1 cellular context compared by ENCODE assay signal in the genomic region with DNA sequence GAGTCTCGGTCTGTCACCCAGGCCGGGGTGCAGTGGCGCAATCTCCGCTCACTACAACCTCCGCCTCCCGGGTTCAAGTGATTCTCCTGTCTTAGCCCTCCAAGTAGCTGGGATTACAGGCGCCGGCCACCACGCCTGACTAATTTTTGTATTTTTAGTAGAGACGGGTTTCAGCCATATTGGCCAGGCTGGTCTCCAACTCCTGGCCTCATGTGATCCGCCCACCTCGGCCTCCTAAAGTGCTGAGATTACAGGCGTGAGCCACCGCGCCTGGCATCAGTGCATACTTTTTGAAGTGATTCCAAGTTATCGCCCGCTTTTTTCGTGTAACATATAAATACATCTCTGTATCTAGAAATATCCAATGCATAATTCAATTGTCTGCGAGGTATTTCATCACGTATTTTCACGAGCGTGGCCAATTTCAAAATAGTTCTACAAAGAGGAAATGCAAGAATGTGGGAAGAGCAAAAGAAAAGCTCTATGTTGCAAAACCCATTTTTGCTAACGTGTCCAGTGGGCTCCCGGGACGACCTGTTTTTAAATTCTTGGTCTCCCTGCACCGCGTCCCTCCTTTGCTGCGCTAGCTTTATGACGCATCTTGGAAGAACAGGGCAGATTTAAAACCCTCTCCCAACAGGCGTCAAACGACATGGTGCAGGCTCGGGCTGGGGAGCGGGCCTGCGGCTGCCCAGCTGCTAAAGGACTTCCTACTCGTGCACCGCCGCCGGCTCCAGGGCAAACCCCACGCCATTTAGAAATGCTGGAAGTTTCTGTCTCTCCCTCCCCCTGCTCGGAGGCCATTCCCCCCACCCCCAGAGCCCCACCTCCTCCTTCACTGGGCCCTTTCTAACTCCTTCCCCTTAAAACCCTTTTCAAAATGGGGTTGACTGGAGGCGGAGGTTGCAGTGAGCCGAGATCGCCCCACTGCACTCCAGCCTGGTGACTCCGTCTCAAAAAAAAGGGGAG.
TF ChIP-seq lines count a peak whose summit lies in the region.

No MANE protein-coding gene starts in this region.

TF ChIP-seq in K562, 482 proteins besides CTCF, POLR2A, EP300 and RAD21 (continued from another document):
- TF ChIP-seq, protein P1, sequence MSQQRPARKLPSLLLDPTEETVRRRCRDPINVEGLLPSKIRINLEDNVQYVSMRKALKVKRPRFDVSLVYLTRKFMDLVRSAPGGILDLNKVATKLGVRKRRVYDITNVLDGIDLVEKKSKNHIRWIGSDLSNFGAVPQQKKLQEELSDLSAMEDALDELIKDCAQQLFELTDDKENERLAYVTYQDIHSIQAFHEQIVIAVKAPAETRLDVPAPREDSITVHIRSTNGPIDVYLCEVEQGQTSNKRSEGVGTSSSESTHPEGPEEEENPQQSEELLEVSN (IDR thresholded peaks at IDR 0.05; ENCODE audit: borderline replicate concordance in 1 of 2, extremely low read depth in 1 of 2, insufficient read depth in 1 of 2, insufficient read length in 1 of 2, low read depth in 1 of 2, low read length in 1 of 2, poor library complexity in 1 of 2, severe bottlenecking in 1 of 2): peak in 1 of 2 experiments; percentile 16
- TF ChIP-seq JUND (IDR thresholded peaks at IDR 0.05; ENCODE audit: borderline replicate concordance, low read depth, low read length) (no peak), JUND (tag; IDR thresholded peaks at IDR 0.05; ENCODE audit: borderline replicate concordance, low read depth, low read length) (no peak), CHD4 (IDR thresholded peaks at IDR 0.05; ENCODE audit: insufficient read depth, insufficient replicate concordance, low read depth, low read length, poor library complexity, severe bottlenecking) (no peak), L3MBTL2 (IDR thresholded peaks at IDR 0.05) (peak; percentile 49; the same call in 1 of the 2 replicates), ZBTB7A (IDR thresholded peaks at IDR 0.05; ENCODE audit: borderline replicate concordance, control insufficient read depth, low read depth, low read length) (no peak), NUFIP1 (IDR thresholded peaks at IDR 0.05; ENCODE audit: partially characterized antibody) (no peak), SETDB1 (IDR thresholded peaks at IDR 0.05; ENCODE audit: low read length) (no peak), ZEB2 (IDR thresholded peaks at IDR 0.05) (no peak), ZBED1 (IDR thresholded peaks at IDR 0.05) (no peak), KLF1 (tag; IDR thresholded peaks at IDR 0.05) (no peak), FIP1L1 (IDR thresholded peaks at IDR 0.05; ENCODE audit: low read depth, low read length, poor library complexity, severe bottlenecking) (no peak), CBX8 (IDR thresholded peaks at IDR 0.05; ENCODE audit: borderline replicate concordance, extremely low read depth, low read depth, low read length, poor library complexity, severe bottlenecking) (no peak), NFIX (CRISPR knock-in tag; IDR thresholded peaks at IDR 0.05; ENCODE audit: low read depth) (no peak), POLR2B (IDR thresholded peaks at IDR 0.05; ENCODE audit: low read depth, partially characterized antibody) (no peak), ZNF561 (CRISPR knock-in tag; conservative IDR thresholded peaks at IDR 0.05) (no peak), MYNN (IDR thresholded peaks at IDR 0.05) (no peak), MYNN (CRISPR knock-in tag; IDR thresholded peaks at IDR 0.05) (no peak), WHSC1 (IDR thresholded peaks at IDR 0.05; ENCODE audit: low read length) (no peak), ZNF77 (CRISPR knock-in tag; IDR thresholded peaks at IDR 0.05) (no peak), SIN3A (IDR thresholded peaks at IDR 0.05; ENCODE audit: borderline replicate concordance in 2 of 2, control insufficient read depth in 1 of 2, low read depth in 2 of 2, low read length in 2 of 2) (no peak), ZNF124 (CRISPR knock-in tag; IDR thresholded peaks at IDR 0.05) (no peak), TBP (optimal IDR thresholded peaks at IDR 0.05; ENCODE audit: low read depth, low read length) (no peak), MTF1 (CRISPR knock-in tag; IDR thresholded peaks at IDR 0.05; ENCODE audit: borderline replicate concordance) (no peak), ILK (tag; IDR thresholded peaks at IDR 0.05; ENCODE audit: borderline replicate concordance, low read depth) (no peak), ZNF668 (CRISPR knock-in tag; IDR thresholded peaks at IDR 0.05) (no peak), ZNF707 (CRISPR knock-in tag; conservative IDR thresholded peaks at IDR 0.05) (no peak), ARHGAP35 (IDR thresholded peaks at IDR 0.05; ENCODE audit: partially characterized antibody) (no peak), DIDO1 (tag; IDR thresholded peaks at IDR 0.05; ENCODE audit: low read depth) (no peak), STAG1 (CRISPR knock-in tag; IDR thresholded peaks at IDR 0.05; ENCODE audit: borderline replicate concordance) (no peak), SIRT6 (IDR thresholded peaks at IDR 0.05; ENCODE audit: low read depth, low read length) (no peak), BHLHE40 (IDR thresholded peaks at IDR 0.05; ENCODE audit: low read length) (no peak)
- TF ChIP-seq, protein P2, sequence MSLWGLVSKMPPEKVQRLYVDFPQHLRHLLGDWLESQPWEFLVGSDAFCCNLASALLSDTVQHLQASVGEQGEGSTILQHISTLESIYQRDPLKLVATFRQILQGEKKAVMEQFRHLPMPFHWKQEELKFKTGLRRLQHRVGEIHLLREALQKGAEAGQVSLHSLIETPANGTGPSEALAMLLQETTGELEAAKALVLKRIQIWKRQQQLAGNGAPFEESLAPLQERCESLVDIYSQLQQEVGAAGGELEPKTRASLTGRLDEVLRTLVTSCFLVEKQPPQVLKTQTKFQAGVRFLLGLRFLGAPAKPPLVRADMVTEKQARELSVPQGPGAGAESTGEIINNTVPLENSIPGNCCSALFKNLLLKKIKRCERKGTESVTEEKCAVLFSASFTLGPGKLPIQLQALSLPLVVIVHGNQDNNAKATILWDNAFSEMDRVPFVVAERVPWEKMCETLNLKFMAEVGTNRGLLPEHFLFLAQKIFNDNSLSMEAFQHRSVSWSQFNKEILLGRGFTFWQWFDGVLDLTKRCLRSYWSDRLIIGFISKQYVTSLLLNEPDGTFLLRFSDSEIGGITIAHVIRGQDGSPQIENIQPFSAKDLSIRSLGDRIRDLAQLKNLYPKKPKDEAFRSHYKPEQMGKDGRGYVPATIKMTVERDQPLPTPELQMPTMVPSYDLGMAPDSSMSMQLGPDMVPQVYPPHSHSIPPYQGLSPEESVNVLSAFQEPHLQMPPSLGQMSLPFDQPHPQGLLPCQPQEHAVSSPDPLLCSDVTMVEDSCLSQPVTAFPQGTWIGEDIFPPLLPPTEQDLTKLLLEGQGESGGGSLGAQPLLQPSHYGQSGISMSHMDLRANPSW (CRISPR knock-in tag; IDR thresholded peaks at IDR 0.05): no peak
- TF ChIP-seq, protein P3, sequence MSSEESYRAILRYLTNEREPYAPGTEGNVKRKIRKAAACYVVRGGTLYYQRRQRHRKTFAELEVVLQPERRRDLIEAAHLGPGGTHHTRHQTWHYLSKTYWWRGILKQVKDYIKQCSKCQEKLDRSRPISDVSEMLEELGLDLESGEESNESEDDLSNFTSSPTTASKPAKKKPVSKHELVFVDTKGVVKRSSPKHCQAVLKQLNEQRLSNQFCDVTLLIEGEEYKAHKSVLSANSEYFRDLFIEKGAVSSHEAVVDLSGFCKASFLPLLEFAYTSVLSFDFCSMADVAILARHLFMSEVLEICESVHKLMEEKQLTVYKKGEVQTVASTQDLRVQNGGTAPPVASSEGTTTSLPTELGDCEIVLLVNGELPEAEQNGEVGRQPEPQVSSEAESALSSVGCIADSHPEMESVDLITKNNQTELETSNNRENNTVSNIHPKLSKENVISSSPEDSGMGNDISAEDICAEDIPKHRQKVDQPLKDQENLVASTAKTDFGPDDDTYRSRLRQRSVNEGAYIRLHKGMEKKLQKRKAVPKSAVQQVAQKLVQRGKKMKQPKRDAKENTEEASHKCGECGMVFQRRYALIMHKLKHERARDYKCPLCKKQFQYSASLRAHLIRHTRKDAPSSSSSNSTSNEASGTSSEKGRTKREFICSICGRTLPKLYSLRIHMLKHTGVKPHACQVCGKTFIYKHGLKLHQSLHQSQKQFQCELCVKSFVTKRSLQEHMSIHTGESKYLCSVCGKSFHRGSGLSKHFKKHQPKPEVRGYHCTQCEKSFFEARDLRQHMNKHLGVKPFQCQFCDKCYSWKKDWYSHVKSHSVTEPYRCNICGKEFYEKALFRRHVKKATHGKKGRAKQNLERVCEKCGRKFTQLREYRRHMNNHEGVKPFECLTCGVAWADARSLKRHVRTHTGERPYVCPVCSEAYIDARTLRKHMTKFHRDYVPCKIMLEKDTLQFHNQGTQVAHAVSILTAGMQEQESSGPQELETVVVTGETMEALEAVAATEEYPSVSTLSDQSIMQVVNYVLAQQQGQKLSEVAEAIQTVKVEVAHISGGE (CRISPR knock-in tag; IDR thresholded peaks at IDR 0.05): 0 out of 6 replicates have a peak, but pooled peaks of 1 of the 3 experiments have one; percentile 36
- TF ChIP-seq, protein P4, sequence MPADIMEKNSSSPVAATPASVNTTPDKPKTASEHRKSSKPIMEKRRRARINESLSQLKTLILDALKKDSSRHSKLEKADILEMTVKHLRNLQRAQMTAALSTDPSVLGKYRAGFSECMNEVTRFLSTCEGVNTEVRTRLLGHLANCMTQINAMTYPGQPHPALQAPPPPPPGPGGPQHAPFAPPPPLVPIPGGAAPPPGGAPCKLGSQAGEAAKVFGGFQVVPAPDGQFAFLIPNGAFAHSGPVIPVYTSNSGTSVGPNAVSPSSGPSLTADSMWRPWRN (IDR thresholded peaks at IDR 0.05; ENCODE audit: low read depth): no peak
- TF ChIP-seq, protein P5, sequence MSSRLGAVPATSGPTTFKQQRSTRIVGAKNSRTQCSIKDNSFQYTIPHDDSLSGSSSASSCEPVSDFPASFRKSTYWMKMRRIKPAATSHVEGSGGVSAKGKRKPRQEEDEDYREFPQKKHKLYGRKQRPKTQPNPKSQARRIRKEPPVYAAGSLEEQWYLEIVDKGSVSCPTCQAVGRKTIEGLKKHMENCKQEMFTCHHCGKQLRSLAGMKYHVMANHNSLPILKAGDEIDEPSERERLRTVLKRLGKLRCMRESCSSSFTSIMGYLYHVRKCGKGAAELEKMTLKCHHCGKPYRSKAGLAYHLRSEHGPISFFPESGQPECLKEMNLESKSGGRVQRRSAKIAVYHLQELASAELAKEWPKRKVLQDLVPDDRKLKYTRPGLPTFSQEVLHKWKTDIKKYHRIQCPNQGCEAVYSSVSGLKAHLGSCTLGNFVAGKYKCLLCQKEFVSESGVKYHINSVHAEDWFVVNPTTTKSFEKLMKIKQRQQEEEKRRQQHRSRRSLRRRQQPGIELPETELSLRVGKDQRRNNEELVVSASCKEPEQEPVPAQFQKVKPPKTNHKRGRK (tag; IDR thresholded peaks at IDR 0.05): no peak
- TF ChIP-seq, protein P6, sequence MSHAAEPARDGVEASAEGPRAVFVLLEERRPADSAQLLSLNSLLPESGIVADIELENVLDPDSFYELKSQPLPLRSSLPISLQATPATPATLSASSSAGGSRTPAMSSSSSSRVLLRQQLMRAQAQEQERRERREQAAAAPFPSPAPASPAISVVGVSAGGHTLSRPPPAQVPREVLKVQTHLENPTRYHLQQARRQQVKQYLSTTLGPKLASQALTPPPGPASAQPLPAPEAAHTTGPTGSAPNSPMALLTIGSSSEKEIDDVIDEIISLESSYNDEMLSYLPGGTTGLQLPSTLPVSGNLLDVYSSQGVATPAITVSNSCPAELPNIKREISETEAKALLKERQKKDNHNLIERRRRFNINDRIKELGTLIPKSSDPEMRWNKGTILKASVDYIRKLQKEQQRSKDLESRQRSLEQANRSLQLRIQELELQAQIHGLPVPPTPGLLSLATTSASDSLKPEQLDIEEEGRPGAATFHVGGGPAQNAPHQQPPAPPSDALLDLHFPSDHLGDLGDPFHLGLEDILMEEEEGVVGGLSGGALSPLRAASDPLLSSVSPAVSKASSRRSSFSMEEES (CRISPR knock-in tag; IDR thresholded peaks at IDR 0.05): no peak
- TF ChIP-seq, protein P7, sequence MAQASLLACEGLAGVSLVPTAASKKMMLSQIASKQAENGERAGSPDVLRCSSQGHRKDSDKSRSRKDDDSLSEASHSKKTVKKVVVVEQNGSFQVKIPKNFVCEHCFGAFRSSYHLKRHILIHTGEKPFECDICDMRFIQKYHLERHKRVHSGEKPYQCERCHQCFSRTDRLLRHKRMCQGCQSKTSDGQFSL (CRISPR knock-in tag; IDR thresholded peaks at IDR 0.05): no peak
- TF ChIP-seq, protein P7 (tag; IDR thresholded peaks at IDR 0.05): no peak
- TF ChIP-seq, protein P8, sequence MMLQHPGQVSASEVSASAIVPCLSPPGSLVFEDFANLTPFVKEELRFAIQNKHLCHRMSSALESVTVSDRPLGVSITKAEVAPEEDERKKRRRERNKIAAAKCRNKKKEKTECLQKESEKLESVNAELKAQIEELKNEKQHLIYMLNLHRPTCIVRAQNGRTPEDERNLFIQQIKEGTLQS (IDR thresholded peaks at IDR 0.05): no peak
- TF ChIP-seq, protein P8 (CRISPR knock-in tag; conservative IDR thresholded peaks at IDR 0.05): no peak
- TF ChIP-seq, protein P9, sequence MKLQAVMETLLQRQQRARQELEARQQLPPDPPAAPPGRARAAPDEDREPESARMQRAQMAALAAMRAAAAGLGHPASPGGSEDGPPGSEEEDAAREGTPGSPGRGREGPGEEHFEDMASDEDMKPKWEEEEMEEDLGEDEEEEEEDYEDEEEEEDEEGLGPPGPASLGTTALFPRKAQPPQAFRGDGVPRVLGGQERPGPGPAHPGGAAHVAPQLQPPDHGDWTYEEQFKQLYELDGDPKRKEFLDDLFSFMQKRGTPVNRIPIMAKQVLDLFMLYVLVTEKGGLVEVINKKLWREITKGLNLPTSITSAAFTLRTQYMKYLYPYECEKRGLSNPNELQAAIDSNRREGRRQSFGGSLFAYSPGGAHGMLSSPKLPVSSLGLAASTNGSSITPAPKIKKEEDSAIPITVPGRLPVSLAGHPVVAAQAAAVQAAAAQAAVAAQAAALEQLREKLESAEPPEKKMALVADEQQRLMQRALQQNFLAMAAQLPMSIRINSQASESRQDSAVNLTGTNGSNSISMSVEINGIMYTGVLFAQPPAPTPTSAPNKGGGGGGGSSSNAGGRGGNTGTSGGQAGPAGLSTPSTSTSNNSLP (IDR thresholded peaks at IDR 0.05; ENCODE audit: borderline replicate concordance, low read depth, low read length): no peak
- TF ChIP-seq, protein P10, sequence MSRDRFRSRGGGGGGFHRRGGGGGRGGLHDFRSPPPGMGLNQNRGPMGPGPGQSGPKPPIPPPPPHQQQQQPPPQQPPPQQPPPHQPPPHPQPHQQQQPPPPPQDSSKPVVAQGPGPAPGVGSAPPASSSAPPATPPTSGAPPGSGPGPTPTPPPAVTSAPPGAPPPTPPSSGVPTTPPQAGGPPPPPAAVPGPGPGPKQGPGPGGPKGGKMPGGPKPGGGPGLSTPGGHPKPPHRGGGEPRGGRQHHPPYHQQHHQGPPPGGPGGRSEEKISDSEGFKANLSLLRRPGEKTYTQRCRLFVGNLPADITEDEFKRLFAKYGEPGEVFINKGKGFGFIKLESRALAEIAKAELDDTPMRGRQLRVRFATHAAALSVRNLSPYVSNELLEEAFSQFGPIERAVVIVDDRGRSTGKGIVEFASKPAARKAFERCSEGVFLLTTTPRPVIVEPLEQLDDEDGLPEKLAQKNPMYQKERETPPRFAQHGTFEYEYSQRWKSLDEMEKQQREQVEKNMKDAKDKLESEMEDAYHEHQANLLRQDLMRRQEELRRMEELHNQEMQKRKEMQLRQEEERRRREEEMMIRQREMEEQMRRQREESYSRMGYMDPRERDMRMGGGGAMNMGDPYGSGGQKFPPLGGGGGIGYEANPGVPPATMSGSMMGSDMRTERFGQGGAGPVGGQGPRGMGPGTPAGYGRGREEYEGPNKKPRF (IDR thresholded peaks at IDR 0.05; ENCODE audit: low read depth, low read length): no peak
TF ChIP-seq in K562: peak in this region for 6.
